In genomic region chr22:21816472-21816786, GRCh38 we compare ENCODE assay signal across 8 cellular contexts. TPM values are rescaled to one million over a fixed set of nuclear protein-coding genes. Genes with fewer than 3 reads are reported as not detected.
DNase-seq lines count a peak whose midpoint lies in the region; ATAC-seq and TF ChIP-seq lines count a peak whose summit lies in the region.

No MANE protein-coding gene starts in this region.

- no peaks in the 10 kb centered on the region for H3K27me3 Mint-ChIP-seq in activated CD4-positive, alpha-beta T cell treated with anti-CD3 and anti-CD28 coated beads for 36 hours
- H3K27me3 Mint-ChIP-seq in T-cell, result no peaks in the 10 kb centered on the region

- no peak overlapping the region for H3K18ac ChIP-seq in trophoblast cell (ENCODE audit: low read length)

- no peaks in the 10 kb centered on the region for H3K27me3 ChIP-seq in fibroblast of lung (ENCODE audit: control insufficient read depth, insufficient read depth, low read length)
- no peaks in the 10 kb centered on the region for H3K27me3 ChIP-seq in stomach
- no peaks in the 10 kb centered on the region for H3K27me3 ChIP-seq in trophoblast cell (ENCODE audit: insufficient read depth, low read length)

- no peak overlapping the region for H4K8ac ChIP-seq in trophoblast cell (ENCODE audit: low read depth, low read length)

- no peak overlapping the region for H2BK12ac ChIP-seq in trophoblast cell (ENCODE audit: low read length)

- no peaks in the 10 kb centered on the region for H3K9me3 Mint-ChIP-seq in activated CD4-positive, alpha-beta T cell treated with anti-CD3 and anti-CD28 coated beads for 36 hours (ENCODE audit: low read depth)
- H3K9me3 Mint-ChIP-seq in T-cell, result no peaks in the 10 kb centered on the region

- no peaks in the 10 kb centered on the region for H3K79me1 ChIP-seq in trophoblast cell (ENCODE audit: low read length)

- H3K23ac ChIP-seq in trophoblast cell (ENCODE audit: low read length), result no peak overlapping the region

- WGBS in stomach, 5 donors, result 10 to 30% (median 20%) methylated on average over 2 of the region's 2 CpGs
- WGBS in trophoblast cell (ENCODE audit: extremely low coverage, insufficient coverage, insufficient read length), result no CpG with 5 or more reads among the region's 2 CpGs

- H3K4me1 ChIP-seq in fibroblast of lung (ENCODE audit: control insufficient read depth, extremely low read depth, insufficient read depth, low read length) (peaks cover 10% of the 10 kb centered on the region), stomach (peaks cover 37 to 79% (median 56%) of the 10 kb centered on the region in 4 donors), trophoblast cell (ENCODE audit: control insufficient read depth in 1 of 2, insufficient read depth in 2 of 2, low read length in 2 of 2) (peaks cover 0 to 6% of the 10 kb centered on the region in 2 experiments)

- H3K79me2 ChIP-seq in fibroblast of lung (ENCODE audit: control insufficient read depth, insufficient read depth, low read length) (peaks cover 77% of the 10 kb centered on the region), trophoblast cell (ENCODE audit: control insufficient read depth, insufficient read depth, low read length, poor library complexity) (peaks cover 2% of the 10 kb centered on the region)

- peak overlapping the region; percentile 20 for H3K9ac ChIP-seq in fibroblast of lung (ENCODE audit: insufficient read depth, low read length)
- no peak overlapping the region for H3K9ac ChIP-seq in trophoblast cell (ENCODE audit: low read length)

- peak overlapping the region; percentile 67 for H3K4me3 Mint-ChIP-seq in activated CD4-positive, alpha-beta T cell treated with anti-CD3 and anti-CD28 coated beads for 36 hours
- H3K4me3 Mint-ChIP-seq in T-cell, result peak overlapping the region; percentile 69 to 72 (median 70)

- ATAC-seq in activated CD4-positive, alpha-beta T cell treated with anti-CD3 and anti-CD28 coated beads for 36 hours, result no peak
- no peak for ATAC-seq in T-cell (replicated peaks in 1 of 4)

- DNase-seq in activated CD4-positive, alpha-beta T cell treated with anti-CD3 and anti-CD28 coated beads for 36 hours, result no peak
- no peak for DNase-seq in activated CD4-positive, alpha-beta T cell treated with anti-CD3 and anti-CD28 coated beads, Interleukin-2, amount 50 U/mL, for 48 hours
- DNase-seq in T-cell (no peak), fibroblast of lung (ENCODE audit: low read depth in 2 of 2) (no peak), stomach (no peak), SKM-1 (lab: John Stamatoyannopoulos, UW; ENCODE audit: unreplicated experiment) (no peak), RPMI8226 (no peak), trophoblast cell (no peak)

- TF ChIP-seq CTCF in fibroblast of lung (conservative IDR thresholded peaks at IDR 0.05 in 1 of 2, IDR thresholded peaks at IDR 0.05 in 1 of 2; ENCODE audit: low read depth in 1 of 2, low read length in 2 of 2) (no peak), stomach (IDR thresholded peaks at IDR 0.05) (no peak)

- no peak for TF ChIP-seq EP300 in stomach (IDR thresholded peaks at IDR 0.05)

- H3K4me1 Mint-ChIP-seq in activated CD4-positive, alpha-beta T cell treated with anti-CD3 and anti-CD28 coated beads for 36 hours, result peaks cover 62% of the 10 kb centered on the region
- peaks cover 63 to 80% (median 76%) of the 10 kb centered on the region in 3 donors for H3K4me1 Mint-ChIP-seq in T-cell

- no peak overlapping the region for H3K4ac ChIP-seq in trophoblast cell (ENCODE audit: low read depth, low read length)

- H3K36me3 Mint-ChIP-seq in activated CD4-positive, alpha-beta T cell treated with anti-CD3 and anti-CD28 coated beads for 36 hours (ENCODE audit: low read depth), result peaks cover 17% of the 10 kb centered on the region
- peaks cover 8% of the 10 kb centered on the region for H3K36me3 Mint-ChIP-seq in T-cell

- H3K9me3 ChIP-seq in fibroblast of lung (ENCODE audit: control insufficient read depth, insufficient read depth, low read depth, low read length) (no peaks in the 10 kb centered on the region), stomach (no peaks in the 10 kb centered on the region), trophoblast cell (ENCODE audit: insufficient read depth, low read depth, low read length) (no peaks in the 10 kb centered on the region)

- H3K36me3 ChIP-seq in fibroblast of lung (ENCODE audit: control insufficient read depth, insufficient read depth, low read length), result no peaks in the 10 kb centered on the region
- H3K36me3 ChIP-seq in stomach, result no peaks in the 10 kb centered on the region
- H3K36me3 ChIP-seq in trophoblast cell (ENCODE audit: control insufficient read depth in 1 of 2, insufficient read depth in 2 of 2, low read length in 2 of 2), result no peaks in the 10 kb centered on the region

- H3K27ac Mint-ChIP-seq in activated CD4-positive, alpha-beta T cell treated with anti-CD3 and anti-CD28 coated beads for 36 hours, result peak overlapping the region; percentile 95
- peak overlapping the region; percentile 97 to 98 for H3K27ac Mint-ChIP-seq in T-cell

- peak overlapping the region; percentile 38 for H3K4me2 ChIP-seq in fibroblast of lung (ENCODE audit: extremely low read depth, insufficient read depth, low read length)
- no peak overlapping the region for H3K4me2 ChIP-seq in trophoblast cell (ENCODE audit: low read length)

- no peak overlapping the region for H3K4me3 ChIP-seq in fibroblast of lung (replicated peaks in 1 of 4; ENCODE audit: control extremely low read depth in 1 of 4, insufficient read depth in 1 of 4, low read depth in 3 of 4, low read length in 4 of 4)
- no peak overlapping the region for H3K4me3 ChIP-seq in stomach
- H3K4me3 ChIP-seq in trophoblast cell (ENCODE audit: low read depth, low read length), result no peak overlapping the region

- POLR2A ChIA-PET in activated CD4-positive, alpha-beta T cell treated with anti-CD3 and anti-CD28 coated beads for 36 hours (lab: Charles Lee), result interaction anchor here (0.6 to 1.2 kb wide), 6 partner anchors 21 to 88 kb away, joined by 3 to 7 read pairs (median 4); partner anchors contain the start of gene MAPK1
- POLR2A ChIA-PET in T-cell (lab: Charles Lee), result interaction anchor here in 1 of 2 donors (0.7 kb wide), 1 partner anchor 9 kb away, joined by 3 read pairs; no protein-coding TSS in a partner anchor

- intact Hi-C loops in activated CD4-positive, alpha-beta T cell treated with anti-CD3 and anti-CD28 coated beads for 36 hours (cut with DNase I, micrococcal nuclease), result loop anchor here (1.0 to 10.0 kb wide), 5 partner anchors 25 to 60 kb away; partner anchors contain the start of gene MAPK1 (in 1 of the 2)
- intact Hi-C loops in stomach (cut with DNase I; ENCODE audit: low total_unique reads), result loop anchor here (5.0 kb wide), 1 partner anchor 106 kb away; no protein-coding TSS in a partner anchor

- H2AK5ac ChIP-seq in trophoblast cell (ENCODE audit: low read length), result no peak overlapping the region

- H4K91ac ChIP-seq in trophoblast cell (ENCODE audit: low read depth, low read length), result no peak overlapping the region

- H3K14ac ChIP-seq in trophoblast cell (ENCODE audit: low read length), result no peak overlapping the region

- CTCF ChIA-PET in activated CD4-positive, alpha-beta T cell treated with anti-CD3 and anti-CD28 coated beads for 36 hours (lab: Charles Lee), result interaction anchor here (0.6 to 1.3 kb wide), 3 partner anchors 9 to 55 kb away, joined by 3 to 5 read pairs (median 3); no protein-coding TSS in a partner anchor
- CTCF ChIA-PET in T-cell (lab: Charles Lee), result interaction anchor here in 1 of 2 donors (0.7 to 1.2 kb wide), 2 partner anchors 103 to 1313 kb away, joined by 3 to 4 read pairs; no protein-coding TSS in a partner anchor

- no peak overlapping the region for H2AFZ ChIP-seq in fibroblast of lung (ENCODE audit: low read length)
- H2AFZ ChIP-seq in trophoblast cell (ENCODE audit: insufficient read depth, low read length, poor library complexity), result no peak overlapping the region

- no peak overlapping the region for H4K12ac ChIP-seq in trophoblast cell (ENCODE audit: low read depth, low read length)

- H4K20me1 ChIP-seq in fibroblast of lung (ENCODE audit: control insufficient read depth, extremely low read depth, insufficient read depth, low read length), result no peaks in the 10 kb centered on the region

- H3K27ac ChIP-seq in fibroblast of lung (ENCODE audit: insufficient read depth, low read length) (peak overlapping the region; percentile 91), stomach (peak overlapping the region in 4 of 5 donors; percentile 66 to 84 (median 74)), trophoblast cell (ENCODE audit: low read depth, low read length) (no peak overlapping the region)

- TF ChIP-seq POLR2A in stomach (IDR thresholded peaks at IDR 0.05), result no peak

- no peak overlapping the region for H2BK120ac ChIP-seq in trophoblast cell (ENCODE audit: insufficient read depth, low read length, poor library complexity)

- no peak overlapping the region for H2BK5ac ChIP-seq in trophoblast cell (ENCODE audit: low read depth, low read length, poor library complexity)

RNA-seq across cellular contexts. Expression of gene MAPK1, which starts 51.0 kb away (rescaled TPM):
- total RNA-seq in activated CD4-positive, alpha-beta T cell treated with anti-CD3 and anti-CD28 coated beads for 36 hours, result 100 to 1,000 TPM in 1 of 2 experiments, 10 to 100 TPM in 1; 91.9 to 108 TPM
- total RNA-seq in T-cell, result 100 to 1,000 TPM in 4 of 5 donors, 10 to 100 TPM in 1; 85.0 to 114 (median 110) TPM
- total RNA-seq in fibroblast of lung, result 39.3 and 53.8 TPM in 2 replicates
- polyA plus RNA-seq in fibroblast of lung, result 133 and 134 TPM in 2 replicates
- polyA plus RNA-seq in fibroblast of lung (2012), result 81.9 and 90.2 TPM in 2 replicates
- polyA minus RNA-seq in fibroblast of lung (ENCODE audit: low replicate concordance), result 115 and 151 TPM in 2 replicates
- 10 to 100 TPM; 42.0 to 81.6 (median 56.5) TPM for total RNA-seq in stomach
- 10 to 100 TPM; 10.4 to 20.5 (median 17.5) TPM for polyA plus RNA-seq in stomach
- polyA plus RNA-seq in trophoblast cell (2013), result 42.9 and 43.3 TPM in 2 replicates
